15 cellular contexts compared by ENCODE assay signal in the genomic region with DNA sequence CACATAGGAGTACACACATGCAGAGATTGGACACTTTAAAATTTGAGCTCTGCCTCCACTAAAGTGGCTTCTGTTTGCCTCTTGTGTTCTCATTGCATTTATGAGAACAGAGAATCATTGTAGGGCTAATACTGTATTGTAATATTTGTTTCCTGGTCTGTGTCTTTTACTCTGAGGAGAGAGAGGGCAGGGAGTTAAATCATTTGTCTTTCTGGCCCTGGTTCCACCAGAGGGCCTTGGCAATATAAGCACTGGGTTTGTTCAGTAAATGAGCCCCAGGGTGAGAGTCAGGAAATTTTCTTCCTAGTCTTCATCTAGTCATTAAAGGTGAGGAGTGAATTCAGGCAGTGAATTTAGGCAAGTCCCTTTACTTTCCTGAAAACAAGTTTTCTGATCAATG.
DNase-seq lines count a peak whose midpoint lies in the region; ATAC-seq and TF ChIP-seq lines count a peak whose summit lies in the region.
"Had no signal": no experiment of that assay in that cellular context is flagged by ENCODE, and none has a peak within 500 bp of the region (broad histone marks: within the 10 kb centered on the region; RNA-seq: fewer than 3 reads in every experiment).

No MANE protein-coding gene starts in this region.

- no peak overlapping the region for H3K4me3 Mint-ChIP-seq in activated T-cell treated with anti-CD3 and anti-CD28 coated beads, Interleukin-2, amount 50 U/mL, for 24 hours
- H3K4me3 Mint-ChIP-seq in stimulated activated effector memory CD8-positive, alpha-beta T cell treated with anti-CD3 and anti-CD28 coated beads, Interleukin-12 subunit alpha, Interleukin-12 subunit beta, amount 100 ng/mL, for 72 hours: no peak overlapping the region
- H3K4me3 Mint-ChIP-seq: activated naive CD8-positive, alpha-beta T cell treated with anti-CD3 and anti-CD28 coated beads, Interleukin-2, amount 10 ng/mL, durations not matched to agents 7 days and 5 days had no signal

- H3K27me3 ChIP-seq in gastroesophageal sphincter (no peaks in the 10 kb centered on the region), psoas muscle (ENCODE audit: insufficient read depth in 3 of 3, low read length in 2 of 3) (no peaks in the 10 kb centered on the region)
- H3K27me3 ChIP-seq: upper lobe of left lung had no signal

- TF ChIP-seq CTCF in VCaP (conservative IDR thresholded peaks at IDR 0.05) (peak; percentile 24; the same call in 1 of the 2 replicates), gastroesophageal sphincter (IDR thresholded peaks at IDR 0.05) (peak in 1 of 4 experiments; percentile 19), psoas muscle (IDR thresholded peaks at IDR 0.05) (no peak)

- H3K4me1 Mint-ChIP-seq in activated T-cell treated with anti-CD3 and anti-CD28 coated beads, Interleukin-2, amount 50 U/mL, for 24 hours (ENCODE audit: low read depth): peaks cover 11% of the 10 kb centered on the region
- peaks cover 8% of the 10 kb centered on the region for H3K4me1 Mint-ChIP-seq in stimulated activated effector memory CD8-positive, alpha-beta T cell treated with anti-CD3 and anti-CD28 coated beads, Interleukin-12 subunit alpha, Interleukin-12 subunit beta, amount 100 ng/mL, for 72 hours

- peaks cover 11 to 89% (median 12%) of the 10 kb centered on the region in 3 donors for H3K4me1 ChIP-seq in gastroesophageal sphincter
- H3K4me1 ChIP-seq in psoas muscle: peaks cover 44% of the 10 kb centered on the region

- H3K9me3 ChIP-seq in gastroesophageal sphincter (no peaks in the 10 kb centered on the region), psoas muscle (no peaks in the 10 kb centered on the region)
- H3K9me3 ChIP-seq: upper lobe of left lung had no signal

- H3K27ac Mint-ChIP-seq in activated T-cell treated with anti-CD3 and anti-CD28 coated beads, Interleukin-2, amount 50 U/mL, for 24 hours: no peak overlapping the region
- H3K27ac Mint-ChIP-seq in stimulated activated effector memory CD8-positive, alpha-beta T cell treated with anti-CD3 and anti-CD28 coated beads, Interleukin-12 subunit alpha, Interleukin-12 subunit beta, amount 100 ng/mL, for 72 hours: no peak overlapping the region
- H3K27ac Mint-ChIP-seq: activated naive CD8-positive, alpha-beta T cell treated with anti-CD3 and anti-CD28 coated beads, Interleukin-2, amount 10 ng/mL, durations not matched to agents 7 days and 5 days had no signal

- peaks cover 5% of the 10 kb centered on the region for H3K27me3 Mint-ChIP-seq in activated T-cell treated with anti-CD3 and anti-CD28 coated beads, Interleukin-2, amount 50 U/mL, for 24 hours

- TF ChIP-seq EP300 in gastroesophageal sphincter (IDR thresholded peaks at IDR 0.05): no peak

- no peaks in the 10 kb centered on the region for H3K9me3 Mint-ChIP-seq in activated T-cell treated with anti-CD3 and anti-CD28 coated beads, Interleukin-2, amount 50 U/mL, for 24 hours
- no peaks in the 10 kb centered on the region for H3K9me3 Mint-ChIP-seq in stimulated activated effector memory CD8-positive, alpha-beta T cell treated with anti-CD3 and anti-CD28 coated beads, Interleukin-12 subunit alpha, Interleukin-12 subunit beta, amount 100 ng/mL, for 72 hours
- H3K9me3 Mint-ChIP-seq: activated naive CD8-positive, alpha-beta T cell treated with anti-CD3 and anti-CD28 coated beads, Interleukin-2, amount 10 ng/mL, durations not matched to agents 7 days and 5 days had no signal

- peak overlapping the region; percentile 51 for H3K27ac ChIP-seq in VCaP
- peak overlapping the region; percentile 8 to 40 (median 26) for H3K27ac ChIP-seq in gastroesophageal sphincter
- H3K27ac ChIP-seq in psoas muscle: peak overlapping the region; percentile 12

- intact Hi-C loops in psoas muscle (cut with DNase I): no loop called here

- ATAC-seq in gastroesophageal sphincter (no peak), psoas muscle (no peak), HG03460 (IDR thresholded peaks at IDR 0.05; ENCODE audit: unreplicated experiment) (no peak)
- ATAC-seq in stimulated activated effector memory CD8-positive, alpha-beta T cell treated with anti-CD3 and anti-CD28 coated beads, Interleukin-12 subunit alpha, Interleukin-12 subunit beta, amount 100 ng/mL, for 72 hours: no peak

- DNase-seq in G401 (ENCODE audit: low spot score) (peak; percentile 55), psoas muscle (no peak), DMS 273 treated with DMSO at 0.1 percent for 48 hours (lab: John Stamatoyannopoulos, UW) (no peak)
- no peak for DNase-seq in activated T-cell treated with anti-CD3 and anti-CD28 coated beads, Interleukin-2, amount 50 U/mL, for 24 hours
- DNase-seq in stimulated activated effector memory CD8-positive, alpha-beta T cell treated with anti-CD3 and anti-CD28 coated beads, Interleukin-12 subunit alpha, Interleukin-12 subunit beta, amount 100 ng/mL, for 72 hours (ENCODE audit: low spot score in 2 of 2): no peak
- DNase-seq: activated CD4-positive, CD25-positive, alpha-beta regulatory T cell treated with anti-CD3 and anti-CD28 coated beads, Interleukin-2, amount 50 U/mL, for 72 hours; activated naive CD8-positive, alpha-beta T cell treated with anti-CD3 and anti-CD28 coated beads, Interleukin-2, amount 10 ng/mL, durations not matched to agents 7 days and 5 days; DMS79; mesendoderm; NCI-H226; stimulated activated CD4-positive, alpha-beta T cell treated with anti-CD3 and anti-CD28 coated beads, Interleukin-12 subunit alpha, Interleukin-12 subunit beta, amount 100 ng/mL, for 4 hours; upper lobe of left lung had no signal

- no peaks in the 10 kb centered on the region for H3K36me3 Mint-ChIP-seq in activated T-cell treated with anti-CD3 and anti-CD28 coated beads, Interleukin-2, amount 50 U/mL, for 24 hours (ENCODE audit: low read depth)
- no peaks in the 10 kb centered on the region for H3K36me3 Mint-ChIP-seq in stimulated activated effector memory CD8-positive, alpha-beta T cell treated with anti-CD3 and anti-CD28 coated beads, Interleukin-12 subunit alpha, Interleukin-12 subunit beta, amount 100 ng/mL, for 72 hours
- H3K36me3 Mint-ChIP-seq: activated naive CD8-positive, alpha-beta T cell treated with anti-CD3 and anti-CD28 coated beads, Interleukin-2, amount 10 ng/mL, durations not matched to agents 7 days and 5 days had no signal

- H3K4me3 ChIP-seq in gastroesophageal sphincter: no peak overlapping the region
- no peak overlapping the region for H3K4me3 ChIP-seq in psoas muscle
- H3K4me3 ChIP-seq: upper lobe of left lung had no signal

- in situ Hi-C loops in G401 (cut with HindIII; ENCODE audit: low sequenced_read_pairs): no loop called here

- no peaks in the 10 kb centered on the region for H3K36me3 ChIP-seq in gastroesophageal sphincter
- no peaks in the 10 kb centered on the region for H3K36me3 ChIP-seq in psoas muscle (ENCODE audit: insufficient read depth in 1 of 2, low read depth in 1 of 2)
- H3K36me3 ChIP-seq: upper lobe of left lung had no signal

- no peak for TF ChIP-seq POLR2A in gastroesophageal sphincter (IDR thresholded peaks at IDR 0.05)
